Comparison of ENCODE assay signal across 19 cellular contexts in genomic region chr6:135257641-135258405, GRCh38.
DNase-seq lines count a peak whose midpoint lies in the region; ATAC-seq and TF ChIP-seq lines count a peak whose summit lies in the region.
"Had no signal": no experiment of that assay in that cellular context is flagged by ENCODE, and none has a peak within 500 bp of the region (broad histone marks: within the 10 kb centered on the region; RNA-seq: fewer than 3 reads in every experiment).

No MANE protein-coding gene starts in this region.

- no peak for TF ChIP-seq POLR2A in HCT116 (IDR thresholded peaks at IDR 0.05; ENCODE audit: borderline replicate concordance, extremely low read depth, insufficient read depth, insufficient read length)

- H3K9ac ChIP-seq in HCT116 (ENCODE audit: low read length) (no peak overlapping the region), endodermal cell (ENCODE audit: extremely low read depth, low read length, poor library complexity, severe bottlenecking) (no peak overlapping the region)

- TF ChIP-seq CTCF in DOHH2 (IDR thresholded peaks at IDR 0.05; ENCODE audit: low read depth, low read length, poor library complexity, severe bottlenecking) (peak; percentile 24), HCT116 (IDR thresholded peaks at IDR 0.05 in 2 of 3, conservative IDR thresholded peaks at IDR 0.05 in 1 of 3; ENCODE audit: borderline replicate concordance in 1 of 3, insufficient read depth in 1 of 3, low read depth in 2 of 3, low read length in 2 of 3) (no peak), OCI-LY7 (conservative IDR thresholded peaks at IDR 0.05; ENCODE audit: low read length) (peak; percentile 67), endodermal cell (conservative IDR thresholded peaks at IDR 0.05) (peak; percentile 46)

- 81 to 90% methylated on average over 2 of the region's 2 CpGs for WGBS in endodermal cell (ENCODE audit: insufficient coverage in 1 of 2, insufficient read length in 1 of 2), 2 experiments

- peaks cover 37% of the 10 kb centered on the region for H3K4me1 Mint-ChIP-seq in endodermal cell

- intact Hi-C loops in HCT116 (cut with micrococcal nuclease), result no loop called here
- intact Hi-C loops in OCI-LY7 (cut with micrococcal nuclease; ENCODE audit: unreplicated experiment), result no loop called here

- RAD21 ChIA-PET in HCT116 (lab: Charles Lee; ENCODE audit: low non-redundant PET in 1 of 2, low total read pairs in 2 of 2, uncharacterized antibody in 2 of 2, unreplicated experiment in 2 of 2), result no interaction called here

- H3K4me3 ChIP-seq in DOHH2 (ENCODE audit: low read length), result no peak overlapping the region
- H3K4me3 ChIP-seq in HCT116 (replicated peaks in 1 of 2; ENCODE audit: low read depth in 1 of 2, low read length in 2 of 2), result no peak overlapping the region
- no peak overlapping the region for H3K4me3 ChIP-seq in OCI-LY7 (ENCODE audit: low read depth, low read length, poor library complexity, severe bottlenecking)
- no peak overlapping the region for H3K4me3 ChIP-seq in endodermal cell (ENCODE audit: low read length)
- H3K4me3 ChIP-seq: thoracic aorta had no signal

- BruUV-seq in HCT116 (replicated peaks; lab: Mats Ljungman, UMichigan) (no TSS peak), OCI-LY7 (replicated peaks; lab: Mats Ljungman, UMichigan) (no TSS peak)

- H3K9me2 ChIP-seq in DOHH2 (replicated peaks; ENCODE audit: control insufficient read depth, low read length) (no peaks in the 10 kb centered on the region), HCT116 (ENCODE audit: insufficient read depth) (no peaks in the 10 kb centered on the region), OCI-LY7 (ENCODE audit: insufficient read depth, low read length) (no peaks in the 10 kb centered on the region)

- H3K27ac Mint-ChIP-seq in endodermal cell, result no peak overlapping the region
- H3K27ac Mint-ChIP-seq: activated CD8-positive, alpha-beta T cell treated with anti-CD3 and anti-CD28 coated beads, Interleukin-2, amount 10 ng/mL, durations not matched to agents 7 days and 5 days had no signal

- no peaks in the 10 kb centered on the region for H3K4me1 ChIP-seq in DOHH2 (ENCODE audit: control insufficient read depth, low read length)
- no peaks in the 10 kb centered on the region for H3K4me1 ChIP-seq in HCT116 (ENCODE audit: control insufficient read depth in 1 of 2, insufficient read depth in 2 of 2, low read length in 2 of 2)
- peaks cover 12% of the 10 kb centered on the region for H3K4me1 ChIP-seq in OCI-LY7 (ENCODE audit: insufficient read depth, low read length, poor library complexity, severe bottlenecking)
- H3K4me1 ChIP-seq in endodermal cell (ENCODE audit: control insufficient read depth, insufficient read depth, low read length), result peaks cover 3% of the 10 kb centered on the region

- no peak overlapping the region for H3K4me3 Mint-ChIP-seq in endodermal cell
- H3K4me3 Mint-ChIP-seq: activated CD8-positive, alpha-beta T cell treated with anti-CD3 and anti-CD28 coated beads, Interleukin-2, amount 10 ng/mL, durations not matched to agents 7 days and 5 days had no signal

- H3F3A ChIP-seq in DOHH2 (ENCODE audit: control insufficient read depth, insufficient read depth), result no peaks in the 10 kb centered on the region

- no peaks in the 10 kb centered on the region for H3K9me3 Mint-ChIP-seq in endodermal cell

- no peaks in the 10 kb centered on the region for H3K36me3 Mint-ChIP-seq in endodermal cell (ENCODE audit: low read depth)

- H2AFZ ChIP-seq in HCT116 (ENCODE audit: low read depth, low read length, poor library complexity, severe bottlenecking), result no peak overlapping the region
- H2AFZ ChIP-seq in OCI-LY7 (ENCODE audit: low read length), result peak overlapping the region; percentile 43; the same call in 1 of the 2 replicates

- H3K27me3 Mint-ChIP-seq in endodermal cell (ENCODE audit: insufficient read depth), result peaks cover 4% of the 10 kb centered on the region

- POLR2A ChIA-PET in HCT116 (lab: Charles Lee), result no interaction called here
- POLR2A ChIA-PET in OCI-LY7 (lab: Charles Lee), result interaction anchor here (0.5 to 1.6 kb wide), 7 partner anchors 10 to 101 kb away, joined by 3 to 6 read pairs (median 3); partner anchors contain the start of gene MYB

- ATAC-seq in HCT116, result no peak
- no peak for ATAC-seq in HG03280 (IDR thresholded peaks at IDR 0.05; ENCODE audit: unreplicated experiment)
- ATAC-seq in HG03565 (IDR thresholded peaks at IDR 0.05; ENCODE audit: unreplicated experiment), result no peak
- ATAC-seq in HG02642 (IDR thresholded peaks at IDR 0.05; ENCODE audit: poor library complexity, unreplicated experiment), result no peak
- ATAC-seq: activated CD8-positive, alpha-beta T cell treated with anti-CD3 and anti-CD28 coated beads, Interleukin-2, amount 10 ng/mL, durations not matched to agents 7 days and 5 days had no signal

- no peaks in the 10 kb centered on the region for H3K36me3 ChIP-seq in DOHH2 (ENCODE audit: control insufficient read depth, low read length)
- H3K36me3 ChIP-seq in HCT116 (ENCODE audit: control insufficient read depth in 1 of 2, insufficient read depth in 2 of 2, low read length in 2 of 2), result no peaks in the 10 kb centered on the region
- H3K36me3 ChIP-seq in OCI-LY7 (ENCODE audit: insufficient read depth, low read length), result no peaks in the 10 kb centered on the region
- no peaks in the 10 kb centered on the region for H3K36me3 ChIP-seq in endodermal cell (ENCODE audit: control insufficient read depth, insufficient read depth, low read length)
- H3K36me3 ChIP-seq: thoracic aorta had no signal

- CTCF ChIA-PET in HCT116 (lab: Charles Lee) (interaction anchor here (0.6 kb wide), 1 partner anchor 113 kb away, joined by 3 read pairs; no protein-coding TSS in a partner anchor), OCI-LY7 (lab: Charles Lee; ENCODE audit: unreplicated experiment) (no interaction called here)

- peak; percentile 28; the same call in 1 of the 2 replicates for TF ChIP-seq RAD21 in HCT116 (IDR thresholded peaks at IDR 0.05; ENCODE audit: low read depth)

- H4K20me1 ChIP-seq in DOHH2 (ENCODE audit: control insufficient read depth, insufficient read depth, low read depth, low read length), result no peaks in the 10 kb centered on the region
- H4K20me1 ChIP-seq in HCT116 (ENCODE audit: insufficient read depth), result no peaks in the 10 kb centered on the region
- H4K20me1 ChIP-seq in OCI-LY7 (ENCODE audit: insufficient read depth, low read length), result no peaks in the 10 kb centered on the region

- no peak overlapping the region for H3K4me2 ChIP-seq in DOHH2 (ENCODE audit: low read length)
- no peak overlapping the region for H3K4me2 ChIP-seq in HCT116 (ENCODE audit: low read length)
- H3K4me2 ChIP-seq in OCI-LY7 (ENCODE audit: low read length), result no peak overlapping the region

- H3K79me2 ChIP-seq in DOHH2 (ENCODE audit: control insufficient read depth, low read length) (no peaks in the 10 kb centered on the region), HCT116 (ENCODE audit: insufficient read depth, low read length) (no peaks in the 10 kb centered on the region), OCI-LY7 (ENCODE audit: insufficient read depth, low read depth, low read length) (no peaks in the 10 kb centered on the region)

- H3K27ac ChIP-seq in DOHH2 (ENCODE audit: low read depth, low read length), result no peak overlapping the region
- H3K27ac ChIP-seq in HCT116 (ENCODE audit: low read depth, low read length), result no peak overlapping the region
- no peak overlapping the region for H3K27ac ChIP-seq in OCI-LY7 (ENCODE audit: low read depth, low read length, poor library complexity, severe bottlenecking)
- H3K27ac ChIP-seq in endodermal cell (ENCODE audit: low read depth, low read length), result no peak overlapping the region
- H3K27ac ChIP-seq: thoracic aorta had no signal

- H3K27me3 ChIP-seq in DOHH2 (ENCODE audit: control insufficient read depth, low read length) (no peaks in the 10 kb centered on the region), HCT116 (ENCODE audit: insufficient read depth, low read length) (no peaks in the 10 kb centered on the region), endodermal cell (ENCODE audit: control insufficient read depth, insufficient read depth, low read length, poor library complexity, severe bottlenecking) (peaks cover 19% of the 10 kb centered on the region)

- no peak for DNase-seq in HCT116 (ENCODE audit: low read depth, low spot score)
- DNase-seq in OCI-LY7 (ENCODE audit: low spot score), result no peak
- no peak for DNase-seq in endodermal cell
- no peak for DNase-seq in NCI-H1694 (lab: John Stamatoyannopoulos, UW)
- DNase-seq: activated CD8-positive, alpha-beta T cell treated with anti-CD3 and anti-CD28 coated beads, Interleukin-2, amount 10 ng/mL, durations not matched to agents 7 days and 5 days; activated effector memory CD4-positive, alpha-beta T cell treated with Interleukin-2 at 50 U/mL for 16 hours; anterior cingulate cortex; C1 segment of cervical spinal cord; dermis blood vessel endothelial cell; DMS79 treated with DMSO at 0.1 percent for 48 hours; IMR-90; NCI-H2029; NCI-H748 treated with DMSO at 0.1 percent for 48 hours; SHP77 treated with DMSO at 0.1 percent for 48 hours had no signal

- H3K9me3 ChIP-seq in DOHH2 (ENCODE audit: control insufficient read depth, insufficient read depth, low read length) (no peaks in the 10 kb centered on the region), HCT116 (ENCODE audit: control insufficient read depth in 1 of 2, insufficient read depth in 1 of 2, low read depth in 1 of 2, low read length in 2 of 2) (no peaks in the 10 kb centered on the region), OCI-LY7 (ENCODE audit: low read length) (no peaks in the 10 kb centered on the region), endodermal cell (ENCODE audit: control insufficient read depth, low read length) (no peaks in the 10 kb centered on the region)
- H3K9me3 ChIP-seq: thoracic aorta had no signal

Comparison
In these comparisons a context has a peak if more than half of its experiments do, and no peak if none do; other contexts are left out.
1. CTCF ChIP-seq: peak in DOHH2 (single experiment), OCI-LY7 (single experiment) and endodermal cell (single experiment); none in HCT116 (0 of 3).